In genomic region chr9:97831843-97832636, GRCh38 we compare ENCODE assay signal across 1 cellular context.
TF ChIP-seq lines count a peak whose summit lies in the region.

No MANE protein-coding gene starts in this region.

TF ChIP-seq in GM23338, 12 proteins besides CTCF, POLR2A, EP300 and RAD21 (continued from another document):
- TF ChIP-seq REST (IDR thresholded peaks at IDR 0.05; ENCODE audit: unreplicated experiment), result no peak
- no peak for TF ChIP-seq ZNF331 (CRISPR knock-in tag; IDR thresholded peaks at IDR 0.05; ENCODE audit: low read depth)
- TF ChIP-seq ZNF462 (CRISPR knock-in tag; IDR thresholded peaks at IDR 0.05), result no peak
- TF ChIP-seq CREB1 (CRISPR knock-in tag; IDR thresholded peaks at IDR 0.05; ENCODE audit: low read depth), result no peak
- no peak for TF ChIP-seq ETS1 (IDR thresholded peaks at IDR 0.05)
- no peak for TF ChIP-seq EZH2phosphoT487 (IDR thresholded peaks at IDR 0.05; ENCODE audit: unreplicated experiment)
- TF ChIP-seq ZNF114 (CRISPR knock-in tag; IDR thresholded peaks at IDR 0.05), result no peak
- TF ChIP-seq NANOG (IDR thresholded peaks at IDR 0.05; ENCODE audit: borderline replicate concordance), result no peak
